ENCODE assay signal across 21 cellular contexts in the genomic region with DNA sequence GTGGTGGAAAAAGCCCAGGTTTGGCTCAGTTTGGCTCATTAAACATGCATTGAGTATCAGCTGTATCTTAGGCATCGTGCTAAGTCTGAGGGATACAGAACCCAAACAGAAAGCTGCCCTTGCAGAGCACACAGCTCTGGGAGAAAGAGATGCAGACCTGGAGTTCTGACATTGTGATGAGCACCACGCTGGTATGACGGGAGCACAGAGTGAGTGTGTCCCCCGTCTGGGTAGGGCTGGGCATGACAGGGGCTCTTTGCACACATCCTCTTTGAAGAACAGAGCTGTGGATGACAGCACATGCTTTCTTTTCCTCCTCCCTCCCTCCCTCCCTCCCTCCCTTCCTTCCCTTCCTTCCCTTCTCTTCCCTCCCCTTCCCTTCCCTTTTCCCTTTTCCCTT. TPM values are rescaled to one million over a fixed set of nuclear protein-coding genes. Genes with fewer than 3 reads are reported as not detected.
DNase-seq lines count a peak whose midpoint lies in the region; ATAC-seq, FAIRE-seq and TF ChIP-seq lines count a peak whose summit lies in the region.
"Had no signal": no experiment of that assay in that cellular context is flagged by ENCODE, and none has a peak within 500 bp of the region (broad histone marks: within the 10 kb centered on the region; RNA-seq: fewer than 3 reads in every experiment).

No MANE protein-coding gene starts in this region.

- no peak for FAIRE-seq in kidney (lab: Jason Lieb, UNC)
- FAIRE-seq: GM12892, GM18507, H54, HTR-8/SVneo had no signal

- no peaks in the 10 kb centered on the region for H3K4me1 ChIP-seq in kidney (ENCODE audit: control insufficient read depth in 1 of 2, insufficient read depth in 1 of 2, low read depth in 1 of 2, low read length in 2 of 2)
- H3K4me1 ChIP-seq: BLaER1 treated with 17β-estradiol and CSF1 and Interleukin-3, amounts not matched to agents 10 nM and 100 nM had no signal

- peaks cover 12 to 25% (median 18%) of the 10 kb centered on the region in 3 donors for H3K4me1 Mint-ChIP-seq in naive B cell
- H3K4me1 Mint-ChIP-seq: GM23338 had no signal

- H3K36me3 ChIP-seq in kidney (ENCODE audit: control insufficient read depth in 1 of 2, insufficient read depth in 2 of 2, low read length in 2 of 2), result no peaks in the 10 kb centered on the region
- H3K36me3 ChIP-seq: BLaER1 treated with 17β-estradiol and CSF1 and Interleukin-3, amounts not matched to agents 10 nM and 100 nM had no signal

- no peak overlapping the region for H3K27ac ChIP-seq in kidney (ENCODE audit: low read depth in 2 of 2, low read length in 2 of 2)
- H3K27ac ChIP-seq in coronary artery, result no peak overlapping the region
- H3K27ac ChIP-seq: 22Rv1; BLaER1 treated with 17β-estradiol and CSF1 and Interleukin-3, amounts not matched to agents 10 nM and 100 nM had no signal

- H3K27me3 Mint-ChIP-seq in naive B cell, result no peaks in the 10 kb centered on the region

- intact Hi-C loops in kidney (cut with DNase I), result no loop called here

- peak overlapping the region in 5 of 6 donors; percentile 58 to 95 (median 90) for H3K27ac Mint-ChIP-seq in naive B cell
- H3K27ac Mint-ChIP-seq: CD8-positive, alpha-beta T cell; GM23338 had no signal

- no peaks in the 10 kb centered on the region for H3K9me3 ChIP-seq in kidney (ENCODE audit: control insufficient read depth in 1 of 2, low read length in 2 of 2)

- peaks cover 16 to 18% of the 10 kb centered on the region in 2 donors for H3K36me3 Mint-ChIP-seq in naive B cell
- H3K36me3 Mint-ChIP-seq: CD8-positive, alpha-beta T cell had no signal

- peak overlapping the region in 1 of 8 donors; percentile 44 for H3K4me3 Mint-ChIP-seq in naive B cell
- H3K4me3 Mint-ChIP-seq: CD8-positive, alpha-beta T cell; GM23338 had no signal

- TF ChIP-seq CTCF in kidney (IDR thresholded peaks at IDR 0.05; ENCODE audit: borderline replicate concordance, extremely low read depth, insufficient read depth), result no peak
- no peak for TF ChIP-seq CTCF in coronary artery (IDR thresholded peaks at IDR 0.05)

- no peak overlapping the region for H3K9ac ChIP-seq in kidney (ENCODE audit: low read length in 2 of 2)
- H3K9ac ChIP-seq: BLaER1 treated with 17β-estradiol and CSF1 and Interleukin-3, amounts not matched to agents 10 nM and 100 nM had no signal

- H3K9me3 Mint-ChIP-seq in naive B cell, result peaks cover 0 to 4% (median 1%) of the 10 kb centered on the region in 7 donors
- H3K9me3 Mint-ChIP-seq: CD8-positive, alpha-beta T cell; GM23338 had no signal

- H3K4me3 ChIP-seq in kidney (ENCODE audit: low read length in 2 of 2) (no peak overlapping the region), coronary artery (no peak overlapping the region)
- H3K4me3 ChIP-seq: BLaER1 treated with 17β-estradiol and CSF1 and Interleukin-3, amounts not matched to agents 10 nM and 100 nM; GM23338 had no signal

- peak; percentile 54 to 57 for ATAC-seq in naive B cell (ENCODE audit: low read depth in 2 of 2)
- ATAC-seq in GM21529 (IDR thresholded peaks at IDR 0.05; ENCODE audit: unreplicated experiment), result no peak
- ATAC-seq: CD8-positive, alpha-beta T cell; GM23338 had no signal

- DNase-seq in NCI-H2029 (lab: John Stamatoyannopoulos, UW), result peak; percentile 22
- no peak for DNase-seq in NCI-H2029 treated with DMSO at 0.1 percent for 48 hours (lab: John Stamatoyannopoulos, UW)
- DNase-seq in NCI-H2196 (lab: John Stamatoyannopoulos, UW; ENCODE audit: unreplicated experiment), result peak; percentile 7
- peak; percentile 19 for DNase-seq in RPMI8226
- no peak for DNase-seq in naive B cell
- DNase-seq in kidney, result no peak
- no peak for DNase-seq in coronary artery (ENCODE audit: low spot score)
- DNase-seq: Calu3; CD8-positive, alpha-beta T cell; DMS79 treated with DMSO at 0.1 percent for 48 hours; EL; HCEC 1CT; IMR-90 had no signal

RNA-seq across cellular contexts. Expression of a gene that starts 52.2 kb away (rescaled TPM):
- 10 to 100 TPM; 10.1 to 46.1 (median 28.8) TPM for polyA plus RNA-seq in naive B cell (ENCODE audit: low read depth in 6 of 6)
- total RNA-seq in kidney, result 7.3 TPM
- polyA plus RNA-seq in kidney (ENCODE audit: insufficient read depth, low read depth, low replicate concordance), result 2.4 TPM

Comparison
In these comparisons a context has a peak if more than half of its experiments do, and no peak if none do; other contexts are left out.
1. DNase-seq: peak in NCI-H2029 (single experiment), NCI-H2196 (single experiment) and RPMI8226 (single experiment); none in NCI-H2029 treated with DMSO at 0.1 percent for 48 hours (single experiment), naive B cell (single experiment), kidney (single experiment) and coronary artery (single experiment).